In genomic region chr10:73731588-73732375, GRCh38 we compare ENCODE assay signal across 2 cellular contexts.
TF ChIP-seq lines count a peak whose summit lies in the region.

No MANE protein-coding gene starts in this region.

TF ChIP-seq in SK-N-SH, 30 proteins besides CTCF, POLR2A, EP300 and RAD21 (continued from another document):
- TF ChIP-seq ZBTB33 (IDR thresholded peaks at IDR 0.05; ENCODE audit: borderline replicate concordance, low read depth) = no peak
- TF ChIP-seq, protein P1, sequence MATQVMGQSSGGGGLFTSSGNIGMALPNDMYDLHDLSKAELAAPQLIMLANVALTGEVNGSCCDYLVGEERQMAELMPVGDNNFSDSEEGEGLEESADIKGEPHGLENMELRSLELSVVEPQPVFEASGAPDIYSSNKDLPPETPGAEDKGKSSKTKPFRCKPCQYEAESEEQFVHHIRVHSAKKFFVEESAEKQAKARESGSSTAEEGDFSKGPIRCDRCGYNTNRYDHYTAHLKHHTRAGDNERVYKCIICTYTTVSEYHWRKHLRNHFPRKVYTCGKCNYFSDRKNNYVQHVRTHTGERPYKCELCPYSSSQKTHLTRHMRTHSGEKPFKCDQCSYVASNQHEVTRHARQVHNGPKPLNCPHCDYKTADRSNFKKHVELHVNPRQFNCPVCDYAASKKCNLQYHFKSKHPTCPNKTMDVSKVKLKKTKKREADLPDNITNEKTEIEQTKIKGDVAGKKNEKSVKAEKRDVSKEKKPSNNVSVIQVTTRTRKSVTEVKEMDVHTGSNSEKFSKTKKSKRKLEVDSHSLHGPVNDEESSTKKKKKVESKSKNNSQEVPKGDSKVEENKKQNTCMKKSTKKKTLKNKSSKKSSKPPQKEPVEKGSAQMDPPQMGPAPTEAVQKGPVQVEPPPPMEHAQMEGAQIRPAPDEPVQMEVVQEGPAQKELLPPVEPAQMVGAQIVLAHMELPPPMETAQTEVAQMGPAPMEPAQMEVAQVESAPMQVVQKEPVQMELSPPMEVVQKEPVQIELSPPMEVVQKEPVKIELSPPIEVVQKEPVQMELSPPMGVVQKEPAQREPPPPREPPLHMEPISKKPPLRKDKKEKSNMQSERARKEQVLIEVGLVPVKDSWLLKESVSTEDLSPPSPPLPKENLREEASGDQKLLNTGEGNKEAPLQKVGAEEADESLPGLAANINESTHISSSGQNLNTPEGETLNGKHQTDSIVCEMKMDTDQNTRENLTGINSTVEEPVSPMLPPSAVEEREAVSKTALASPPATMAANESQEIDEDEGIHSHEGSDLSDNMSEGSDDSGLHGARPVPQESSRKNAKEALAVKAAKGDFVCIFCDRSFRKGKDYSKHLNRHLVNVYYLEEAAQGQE (IDR thresholded peaks at IDR 0.05; ENCODE audit: low read depth, low read length) = no peak
- TF ChIP-seq FOXM1 (IDR thresholded peaks at IDR 0.05; ENCODE audit: low read depth) = no peak
- no peak for TF ChIP-seq ELF1 (IDR thresholded peaks at IDR 0.05)
- no peak for TF ChIP-seq FOSL2 (IDR thresholded peaks at IDR 0.05; ENCODE audit: borderline replicate concordance, low read depth)
- TF ChIP-seq NRF1 (IDR thresholded peaks at IDR 0.05; ENCODE audit: low read depth, low read length) = no peak
- no peak for TF ChIP-seq RCOR1 (IDR thresholded peaks at IDR 0.05; ENCODE audit: low read length)
- TF ChIP-seq MEF2A (IDR thresholded peaks at IDR 0.05; ENCODE audit: borderline replicate concordance, low read depth) = no peak
- no peak for TF ChIP-seq EZH2phosphoT487 (IDR thresholded peaks at IDR 0.05; ENCODE audit: borderline replicate concordance, low read depth)
- TF ChIP-seq USF1 (IDR thresholded peaks at IDR 0.05; ENCODE audit: borderline replicate concordance, low read depth) = no peak
- TF ChIP-seq, protein P2, sequence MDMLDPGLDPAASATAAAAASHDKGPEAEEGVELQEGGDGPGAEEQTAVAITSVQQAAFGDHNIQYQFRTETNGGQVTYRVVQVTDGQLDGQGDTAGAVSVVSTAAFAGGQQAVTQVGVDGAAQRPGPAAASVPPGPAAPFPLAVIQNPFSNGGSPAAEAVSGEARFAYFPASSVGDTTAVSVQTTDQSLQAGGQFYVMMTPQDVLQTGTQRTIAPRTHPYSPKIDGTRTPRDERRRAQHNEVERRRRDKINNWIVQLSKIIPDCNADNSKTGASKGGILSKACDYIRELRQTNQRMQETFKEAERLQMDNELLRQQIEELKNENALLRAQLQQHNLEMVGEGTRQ (IDR thresholded peaks at IDR 0.05; ENCODE audit: borderline replicate concordance, low read depth, low read length) = no peak
- no peak for TF ChIP-seq POLR2AphosphoS5 (IDR thresholded peaks at IDR 0.05; ENCODE audit: low read depth, low read length)
- no peak for TF ChIP-seq NFIC (IDR thresholded peaks at IDR 0.05; ENCODE audit: borderline replicate concordance)
- TF ChIP-seq, protein P3, sequence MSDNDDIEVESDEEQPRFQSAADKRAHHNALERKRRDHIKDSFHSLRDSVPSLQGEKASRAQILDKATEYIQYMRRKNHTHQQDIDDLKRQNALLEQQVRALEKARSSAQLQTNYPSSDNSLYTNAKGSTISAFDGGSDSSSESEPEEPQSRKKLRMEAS (IDR thresholded peaks at IDR 0.05; ENCODE audit: low read depth) = no peak
- TF ChIP-seq GATA2 (CRISPR knock-in tag; IDR thresholded peaks at IDR 0.05) = no peak
- TF ChIP-seq, protein P4, sequence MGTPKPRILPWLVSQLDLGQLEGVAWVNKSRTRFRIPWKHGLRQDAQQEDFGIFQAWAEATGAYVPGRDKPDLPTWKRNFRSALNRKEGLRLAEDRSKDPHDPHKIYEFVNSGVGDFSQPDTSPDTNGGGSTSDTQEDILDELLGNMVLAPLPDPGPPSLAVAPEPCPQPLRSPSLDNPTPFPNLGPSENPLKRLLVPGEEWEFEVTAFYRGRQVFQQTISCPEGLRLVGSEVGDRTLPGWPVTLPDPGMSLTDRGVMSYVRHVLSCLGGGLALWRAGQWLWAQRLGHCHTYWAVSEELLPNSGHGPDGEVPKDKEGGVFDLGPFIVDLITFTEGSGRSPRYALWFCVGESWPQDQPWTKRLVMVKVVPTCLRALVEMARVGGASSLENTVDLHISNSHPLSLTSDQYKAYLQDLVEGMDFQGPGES (IDR thresholded peaks at IDR 0.05; ENCODE audit: low read depth, low read length) = no peak
- no peak for TF ChIP-seq TEAD4 (IDR thresholded peaks at IDR 0.05; ENCODE audit: borderline replicate concordance, insufficient read depth)
- TF ChIP-seq FOXJ3 (CRISPR knock-in tag; IDR thresholded peaks at IDR 0.05) = no peak

TF ChIP-seq in SK-N-SH treated with all-trans-retinoic acid at 6 μM for 48 hours, 23 proteins besides CTCF, POLR2A, EP300 and RAD21 (continued from another document):
- TF ChIP-seq, protein P5, sequence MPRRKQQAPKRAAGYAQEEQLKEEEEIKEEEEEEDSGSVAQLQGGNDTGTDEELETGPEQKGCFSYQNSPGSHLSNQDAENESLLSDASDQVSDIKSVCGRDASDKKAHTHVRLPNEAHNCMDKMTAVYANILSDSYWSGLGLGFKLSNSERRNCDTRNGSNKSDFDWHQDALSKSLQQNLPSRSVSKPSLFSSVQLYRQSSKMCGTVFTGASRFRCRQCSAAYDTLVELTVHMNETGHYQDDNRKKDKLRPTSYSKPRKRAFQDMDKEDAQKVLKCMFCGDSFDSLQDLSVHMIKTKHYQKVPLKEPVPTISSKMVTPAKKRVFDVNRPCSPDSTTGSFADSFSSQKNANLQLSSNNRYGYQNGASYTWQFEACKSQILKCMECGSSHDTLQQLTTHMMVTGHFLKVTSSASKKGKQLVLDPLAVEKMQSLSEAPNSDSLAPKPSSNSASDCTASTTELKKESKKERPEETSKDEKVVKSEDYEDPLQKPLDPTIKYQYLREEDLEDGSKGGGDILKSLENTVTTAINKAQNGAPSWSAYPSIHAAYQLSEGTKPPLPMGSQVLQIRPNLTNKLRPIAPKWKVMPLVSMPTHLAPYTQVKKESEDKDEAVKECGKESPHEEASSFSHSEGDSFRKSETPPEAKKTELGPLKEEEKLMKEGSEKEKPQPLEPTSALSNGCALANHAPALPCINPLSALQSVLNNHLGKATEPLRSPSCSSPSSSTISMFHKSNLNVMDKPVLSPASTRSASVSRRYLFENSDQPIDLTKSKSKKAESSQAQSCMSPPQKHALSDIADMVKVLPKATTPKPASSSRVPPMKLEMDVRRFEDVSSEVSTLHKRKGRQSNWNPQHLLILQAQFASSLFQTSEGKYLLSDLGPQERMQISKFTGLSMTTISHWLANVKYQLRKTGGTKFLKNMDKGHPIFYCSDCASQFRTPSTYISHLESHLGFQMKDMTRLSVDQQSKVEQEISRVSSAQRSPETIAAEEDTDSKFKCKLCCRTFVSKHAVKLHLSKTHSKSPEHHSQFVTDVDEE (CRISPR knock-in tag; IDR thresholded peaks at IDR 0.05) = no peak
